Comparison of ENCODE assay signal across 9 cellular contexts in the genomic region with DNA sequence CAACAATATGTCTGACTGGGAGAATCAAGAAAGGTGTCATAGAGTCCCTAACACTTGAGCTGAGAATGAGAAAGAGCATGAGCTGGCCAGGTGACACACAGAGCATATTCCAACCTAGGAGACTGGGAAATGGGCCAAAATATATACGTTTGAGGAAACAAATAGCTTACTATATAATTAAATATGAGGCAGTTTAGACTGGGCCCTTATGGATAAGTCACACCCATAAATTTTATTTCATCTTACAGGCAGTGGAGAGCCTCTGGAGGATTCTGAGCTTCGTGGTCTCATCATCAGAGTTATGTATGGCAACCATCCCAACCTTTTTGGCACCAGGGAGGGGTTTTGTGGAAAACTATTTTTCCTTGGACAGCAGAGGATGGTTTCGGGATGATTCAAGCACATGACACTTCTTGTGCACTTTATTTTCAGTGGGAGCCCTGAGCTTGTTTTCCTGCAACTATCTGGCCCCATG. TPM values are rescaled to one million over a fixed set of nuclear protein-coding genes. Genes with fewer than 3 reads are reported as not detected.
DNase-seq lines count a peak whose midpoint lies in the region; ATAC-seq, FAIRE-seq and TF ChIP-seq lines count a peak whose summit lies in the region.
"Had no signal": no experiment of that assay in that cellular context is flagged by ENCODE, and none has a peak within 500 bp of the region (broad histone marks: within the 10 kb centered on the region; RNA-seq: fewer than 3 reads in every experiment).

No MANE protein-coding gene starts in this region.

- H3K4me1 ChIP-seq in mucosa of rectum (ENCODE audit: control insufficient read depth in 2 of 2, insufficient read depth in 2 of 2, low read length in 2 of 2) = peaks cover 37 to 50% of the 10 kb centered on the region in 2 donors

- no peaks in the 10 kb centered on the region for H3K36me3 ChIP-seq in bronchial epithelial cell (ENCODE audit: control insufficient read depth, insufficient read depth, low read length)
- no peaks in the 10 kb centered on the region for H3K36me3 ChIP-seq in mucosa of rectum (ENCODE audit: control insufficient read depth in 2 of 2, insufficient read depth in 2 of 2, low read length in 2 of 2)
- H3K36me3 ChIP-seq: SJSA1 had no signal

- peak; percentile 80 for DNase-seq in AG04449 (ENCODE audit: low read depth, low spot score)
- peak; percentile 56 for DNase-seq in LNCaP clone FGC (ENCODE audit: low read depth)
- DNase-seq in bronchial epithelial cell (ENCODE audit: low read depth) = peak; percentile 94
- DNase-seq in stimulated activated CD8-positive, alpha-beta memory T cell treated with anti-CD3 and anti-CD28 coated beads, Interleukin-4, amount 100 ng/mL, for 48 hours = no peak
- no peak for DNase-seq in activated gamma-delta T cell (lab: John Stamatoyannopoulos, UW)
- DNase-seq in Ammon's horn (ENCODE audit: low spot score) = no peak

- H3K4me3 ChIP-seq in AG04449 (ENCODE audit: low read depth, low read length) = no peak overlapping the region
- H3K4me3 ChIP-seq in LNCaP clone FGC (ENCODE audit: low read depth, low read length) = no peak overlapping the region
- H3K4me3 ChIP-seq in bronchial epithelial cell (ENCODE audit: low read depth, low read length) = no peak overlapping the region
- no peak overlapping the region for H3K4me3 ChIP-seq in mucosa of rectum (ENCODE audit: low read length in 2 of 2)
- H3K4me3 ChIP-seq: SJSA1 had no signal

- CTCF ChIA-PET in AG04449 (lab: Yijun Ruan, JAX) = interaction anchor here (0.7 to 6.7 kb wide), 19 partner anchors 11 to 249 kb away, joined by 3 to 210 read pairs (median 4); a partner anchor contains a TSS

- FAIRE-seq in bronchial epithelial cell (lab: Jason Lieb, UNC) = no peak

- TF ChIP-seq CTCF in AG04449 (IDR thresholded peaks at IDR 0.05; ENCODE audit: insufficient read depth, low read length, missing control alignments) (no peak), LNCaP clone FGC (IDR thresholded peaks at IDR 0.05; ENCODE audit: control insufficient read depth, extremely low read depth, insufficient read depth) (no peak), bronchial epithelial cell (IDR thresholded peaks at IDR 0.05; ENCODE audit: insufficient read depth, low read length, severe bottlenecking) (no peak)

- H3K27me3 ChIP-seq in bronchial epithelial cell (ENCODE audit: control insufficient read depth, insufficient read depth, low read length) = no peaks in the 10 kb centered on the region
- H3K27me3 ChIP-seq in mucosa of rectum (ENCODE audit: control insufficient read depth in 2 of 2, insufficient read depth in 2 of 2, low read length in 2 of 2) = no peaks in the 10 kb centered on the region
- H3K27me3 ChIP-seq: SJSA1 had no signal

- H3K27ac ChIP-seq in mucosa of rectum (ENCODE audit: low read depth in 2 of 2, low read length in 2 of 2) = peak overlapping the region; percentile 76 to 78
- H3K27ac ChIP-seq: SJSA1 had no signal

- no peak for ATAC-seq in HG03354 (IDR thresholded peaks at IDR 0.05; ENCODE audit: poor library complexity, severe bottlenecking, unreplicated experiment)

- H3K9me3 ChIP-seq in mucosa of rectum (ENCODE audit: control insufficient read depth in 2 of 2, low read length in 2 of 2) = no peaks in the 10 kb centered on the region
- H3K9me3 ChIP-seq: SJSA1 had no signal

- POLR2A ChIA-PET in AG04449 (lab: Yijun Ruan, JAX) = interaction anchor here (0.6 to 1.5 kb wide), 6 partner anchors 9 to 81 kb away, joined by 3 to 5 read pairs (median 4); a partner anchor contains a TSS

- peak overlapping the region; percentile 8 to 17 for H3K9ac ChIP-seq in mucosa of rectum (ENCODE audit: low read depth in 1 of 2, low read length in 2 of 2)

RNA-seq across cellular contexts. Expression of a gene that starts 12.9 kb away (rescaled TPM):
- 20.5 and 39.4 TPM in 2 replicates for total RNA-seq in bronchial epithelial cell

RNA-seq across cellular contexts. Expression of a gene that starts 15.4 kb away (rescaled TPM):
- total RNA-seq in bronchial epithelial cell = 34.3 and 48.7 TPM in 2 replicates

Comparison
In these comparisons a context has a peak if more than half of its experiments do, and no peak if none do; other contexts are left out.
1. DNase-seq: peak in AG04449 (single experiment), LNCaP clone FGC (single experiment) and bronchial epithelial cell (single experiment); none in stimulated activated CD8-positive, alpha-beta memory T cell treated with anti-CD3 and anti-CD28 coated beads, Interleukin-4, amount 100 ng/mL, for 48 hours (single experiment), activated gamma-delta T cell (single experiment) and Ammon's horn (single experiment).